In the genomic region with DNA sequence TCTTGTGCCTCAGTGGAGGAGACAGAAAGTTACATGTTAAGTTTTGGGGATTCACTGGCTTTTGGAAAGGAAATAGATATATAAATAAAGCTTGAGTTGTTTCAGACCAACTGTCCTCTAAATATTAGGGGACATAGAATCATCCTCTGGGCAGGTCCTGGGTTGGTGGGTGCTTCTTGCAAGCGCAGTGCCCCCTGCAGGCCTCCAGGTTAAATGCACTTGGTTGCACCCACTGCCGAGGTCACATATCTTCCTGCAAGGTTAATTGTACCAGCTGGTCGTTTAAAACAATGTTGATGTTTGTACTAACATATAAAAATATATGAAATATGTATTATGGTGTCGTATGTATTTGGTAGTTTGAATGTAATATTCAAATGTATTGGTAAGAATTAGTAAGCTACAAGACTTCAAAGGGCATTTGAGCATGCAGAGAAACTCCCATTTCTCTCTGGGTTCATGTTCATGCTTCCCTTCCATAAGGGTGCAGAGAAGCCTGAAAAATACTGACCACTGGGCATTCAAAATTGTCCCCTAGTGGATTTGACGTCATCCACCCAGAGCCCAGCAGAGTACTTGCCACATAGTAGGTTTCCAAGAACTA, we compare ENCODE assay signal across 9 cellular contexts.
DNase-seq lines count a peak whose midpoint lies in the region; ATAC-seq, FAIRE-seq and TF ChIP-seq lines count a peak whose summit lies in the region.
"Had no signal": no experiment of that assay in that cellular context is flagged by ENCODE, and none has a peak within 500 bp of the region (broad histone marks: within the 10 kb centered on the region; RNA-seq: fewer than 3 reads in every experiment).

No MANE protein-coding gene starts in this region.

- no peaks in the 10 kb centered on the region for H3K9me3 ChIP-seq in GM23248 (ENCODE audit: low read depth)
- H3K9me3 ChIP-seq in OCI-LY3 (ENCODE audit: insufficient read depth, low read length), result no peaks in the 10 kb centered on the region
- H3K9me3 ChIP-seq in endodermal cell (ENCODE audit: control insufficient read depth, low read length), result no peaks in the 10 kb centered on the region

- H3K9me2 ChIP-seq in GM23248 (ENCODE audit: insufficient read depth), result no peaks in the 10 kb centered on the region

- H3K27ac Mint-ChIP-seq in endodermal cell (no peak overlapping the region), natural killer cell (no peak overlapping the region)
- H3K27ac Mint-ChIP-seq: naive thymus-derived CD8-positive, alpha-beta T cell had no signal

- no peak overlapping the region for H3K4me2 ChIP-seq in GM23248 (ENCODE audit: unreplicated experiment)
- no peak overlapping the region for H3K4me2 ChIP-seq in OCI-LY3 (ENCODE audit: low read length)

- ATAC-seq in natural killer cell, result peak; percentile 47 to 61 (median 53)
- no peak for ATAC-seq in HG02623 (IDR thresholded peaks at IDR 0.05; ENCODE audit: unreplicated experiment)
- ATAC-seq in HG03159 (IDR thresholded peaks at IDR 0.05; ENCODE audit: unreplicated experiment), result no peak
- no peak for ATAC-seq in GM19455 (IDR thresholded peaks at IDR 0.05; ENCODE audit: unreplicated experiment)
- ATAC-seq: naive thymus-derived CD8-positive, alpha-beta T cell had no signal

- H3K4me3 Mint-ChIP-seq in endodermal cell (no peak overlapping the region), natural killer cell (no peak overlapping the region)
- H3K4me3 Mint-ChIP-seq: naive thymus-derived CD8-positive, alpha-beta T cell had no signal

- TF ChIP-seq CTCF in D721Med (IDR thresholded peaks at IDR 0.05; ENCODE audit: insufficient read depth, missing control alignments), result peak; percentile 52
- TF ChIP-seq CTCF in OCI-LY3 (IDR thresholded peaks at IDR 0.05; ENCODE audit: low read depth, low read length), result peak; percentile 81
- peak; percentile 96 for TF ChIP-seq CTCF in endodermal cell (conservative IDR thresholded peaks at IDR 0.05)
- TF ChIP-seq CTCF in natural killer cell (IDR thresholded peaks at IDR 0.05), result peak; percentile 66

- H3K36me3 ChIP-seq in GM23248 (ENCODE audit: low read depth) (no peaks in the 10 kb centered on the region), OCI-LY3 (replicated peaks; ENCODE audit: low read depth, low read length) (no peaks in the 10 kb centered on the region), endodermal cell (ENCODE audit: control insufficient read depth, insufficient read depth, low read length) (peaks cover 11% of the 10 kb centered on the region)

- H3K27me3 Mint-ChIP-seq in endodermal cell (ENCODE audit: insufficient read depth) (no peaks in the 10 kb centered on the region), natural killer cell (ENCODE audit: low read depth in 2 of 2) (no peaks in the 10 kb centered on the region)

- peaks cover 3% of the 10 kb centered on the region; the same call in 1 of the 2 replicates for H3F3A ChIP-seq in GM23248 (ENCODE audit: insufficient read depth)

- no peak overlapping the region for H3K9ac ChIP-seq in GM23248
- H3K9ac ChIP-seq in OCI-LY3 (ENCODE audit: low read length), result no peak overlapping the region
- no peak overlapping the region for H3K9ac ChIP-seq in endodermal cell (ENCODE audit: extremely low read depth, low read length, poor library complexity, severe bottlenecking)

- peaks cover 27% of the 10 kb centered on the region; the same call in 1 of the 2 replicates for H3K79me2 ChIP-seq in GM23248 (ENCODE audit: insufficient read depth)
- no peaks in the 10 kb centered on the region for H3K79me2 ChIP-seq in OCI-LY3 (ENCODE audit: low read length)

- H3K9me3 Mint-ChIP-seq in endodermal cell (no peaks in the 10 kb centered on the region), natural killer cell (no peaks in the 10 kb centered on the region)
- H3K9me3 Mint-ChIP-seq: naive thymus-derived CD8-positive, alpha-beta T cell had no signal

- no peaks in the 10 kb centered on the region for H4K20me1 ChIP-seq in GM23248 (ENCODE audit: insufficient read depth)
- no peaks in the 10 kb centered on the region for H4K20me1 ChIP-seq in OCI-LY3 (ENCODE audit: insufficient read depth, low read length)

- DNase-seq in D721Med (ENCODE audit: insufficient read length, low spot score) (peak; percentile 60), GM23248 (peak; percentile 75), endodermal cell (peak; percentile 86), natural killer cell (peak; percentile 22)

- FAIRE-seq in D721Med (lab: Jason Lieb, UNC), result no peak

- H3K27me3 ChIP-seq in GM23248 (replicated peaks; ENCODE audit: insufficient read depth), result no peaks in the 10 kb centered on the region
- 0 out of 2 replicates have a peak, but pooled peaks cover 7% of the 10 kb centered on the region for H3K27me3 ChIP-seq in OCI-LY3 (ENCODE audit: low read depth, low read length)
- H3K27me3 ChIP-seq in endodermal cell (ENCODE audit: control insufficient read depth, insufficient read depth, low read length, poor library complexity, severe bottlenecking), result no peaks in the 10 kb centered on the region

- no peak overlapping the region for H3K4me3 ChIP-seq in GM23248
- no peak overlapping the region for H3K4me3 ChIP-seq in OCI-LY3 (ENCODE audit: low read length)
- H3K4me3 ChIP-seq in endodermal cell (ENCODE audit: low read length), result no peak overlapping the region

- peaks cover 16% of the 10 kb centered on the region for H3K36me3 Mint-ChIP-seq in endodermal cell (ENCODE audit: low read depth)
- no peaks in the 10 kb centered on the region for H3K36me3 Mint-ChIP-seq in natural killer cell
- H3K36me3 Mint-ChIP-seq: naive thymus-derived CD8-positive, alpha-beta T cell had no signal

- no peaks in the 10 kb centered on the region for H3K4me1 Mint-ChIP-seq in endodermal cell
- H3K4me1 Mint-ChIP-seq in natural killer cell, result peaks cover 0 to 4% of the 10 kb centered on the region in 2 donors

- H3K27ac ChIP-seq in GM23248 (no peak overlapping the region), OCI-LY3 (ENCODE audit: low read length) (no peak overlapping the region), endodermal cell (ENCODE audit: low read depth, low read length) (peak overlapping the region; percentile 90)

- 43 to 49% methylated on average over 5 of the region's 5 CpGs for WGBS in GM23248 (ENCODE audit: low coverage in 1 of 2, low lambda C conversion rate in 2 of 2, missing lambda C conversion rate in 2 of 2), 2 experiments
- WGBS in endodermal cell (ENCODE audit: insufficient coverage in 1 of 2, insufficient read length in 1 of 2), 2 experiments, result 50 to 70% methylated on average over 2 to 5 of the region's 5 CpGs

- in situ Hi-C loops in GM23248 (cut with MboI), result no loop called here

- intact Hi-C loops in natural killer cell (cut with micrococcal nuclease), result loop anchor here (1.0 to 10.0 kb wide), 3 partner anchors 156 to 278 kb away; no protein-coding TSS in a partner anchor

- H3K4me1 ChIP-seq in GM23248 (ENCODE audit: insufficient read depth), result peaks cover 7% of the 10 kb centered on the region
- no peaks in the 10 kb centered on the region for H3K4me1 ChIP-seq in OCI-LY3 (ENCODE audit: low read length)
- no peaks in the 10 kb centered on the region for H3K4me1 ChIP-seq in endodermal cell (ENCODE audit: control insufficient read depth, insufficient read depth, low read length)

- H2AFZ ChIP-seq in GM23248 (no peak overlapping the region), OCI-LY3 (ENCODE audit: low read depth, low read length) (no peak overlapping the region)

Comparison
In these comparisons a context has a peak if more than half of its experiments do, and no peak if none do; other contexts are left out.
1. DNase-seq: peak in every context shown above with its lines; median percentile 86 in endodermal cell; 75 in GM23248; 60 in D721Med; 22 in natural killer cell.
2. ATAC-seq: peak in natural killer cell (3 of 3); none in HG02623 (single experiment), HG03159 (single experiment) and GM19455 (single experiment).
3. Peak in every context shown above with its lines, with median percentiles within 50 percentile points of each other: CTCF ChIP-seq.